8 cellular contexts compared by ENCODE assay signal in the genomic region with DNA sequence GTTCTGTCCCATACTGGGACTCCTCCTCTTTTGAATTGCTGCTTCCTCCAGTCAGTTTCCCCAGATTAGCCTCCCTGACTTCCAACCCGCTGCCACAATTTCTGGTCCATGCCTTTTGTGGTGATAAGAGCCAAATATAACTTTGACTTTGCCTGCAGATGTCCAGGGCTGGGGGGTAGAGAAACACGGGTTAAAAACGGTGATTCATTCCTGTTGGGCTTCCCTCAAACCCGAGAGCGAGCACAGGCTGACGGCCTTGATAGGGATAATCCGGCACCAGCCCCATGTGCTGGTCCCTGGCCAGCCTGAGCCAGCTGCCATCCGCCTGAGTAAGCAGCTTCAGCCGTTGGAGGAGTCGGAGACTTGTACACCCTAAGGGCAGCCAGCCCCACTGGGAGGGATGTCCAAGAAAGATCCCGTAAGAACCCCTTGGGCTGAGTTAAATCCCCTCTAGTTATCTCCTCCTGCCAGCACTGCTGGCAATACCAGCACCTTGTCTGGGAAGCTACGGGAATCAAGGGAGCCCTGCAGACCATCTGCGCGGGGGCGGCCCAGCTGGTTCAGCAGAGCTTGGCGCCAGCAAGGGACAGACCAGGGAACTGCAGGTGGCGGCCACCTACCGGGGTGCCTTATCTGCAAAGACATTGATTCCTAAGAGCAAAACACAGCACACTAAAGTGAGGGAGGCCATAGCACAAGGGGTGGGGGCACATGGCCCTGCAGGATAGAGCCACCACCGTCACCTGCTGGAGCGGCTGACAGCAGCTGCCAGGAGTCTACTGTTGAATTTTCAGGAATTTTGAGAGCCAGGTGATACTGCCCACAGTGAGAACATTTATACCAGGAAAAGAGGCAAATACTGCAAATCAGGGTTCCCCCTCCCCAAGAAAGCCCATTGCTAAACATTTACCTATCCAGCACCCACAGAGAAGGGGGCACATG. TPM values are rescaled to one million over a fixed set of nuclear protein-coding genes. Genes with fewer than 3 reads are reported as not detected.
A peak's percentile ranks its signal among the peaks of the same experiment; 100 is the strongest.
DNase-seq lines count a peak whose midpoint lies in the region; ATAC-seq and TF ChIP-seq lines count a peak whose summit lies in the region.

No MANE protein-coding gene starts in this region.

- intact Hi-C loops in heart right ventricle (cut with DNase I), result loop anchor here in 4 of 10 donors (5.0 kb wide), 3 partner anchors 33 to 108 kb away; no protein-coding TSS in a partner anchor

- POLR2A ChIA-PET in activated CD4-positive, alpha-beta T cell treated with anti-CD3 and anti-CD28 coated beads, Interleukin-2, amount 10 ng/mL, durations not matched to agents 7 days and 5 days (lab: Charles Lee), result no interaction called here

- peaks cover 0 to 18% (median 0%) of the 10 kb centered on the region in 9 donors for H3K36me3 ChIP-seq in heart right ventricle

- H3K27ac ChIP-seq in heart right ventricle, result peak overlapping the region in 9 of 10 donors; percentile 31 to 82 (median 74)

- peaks cover 18 to 65% (median 43%) of the 10 kb centered on the region in 9 donors for H3K4me1 ChIP-seq in heart right ventricle

- no peak overlapping the region for H3K4me3 Mint-ChIP-seq in activated CD4-positive, alpha-beta T cell treated with anti-CD3 and anti-CD28 coated beads, Interleukin-2, amount 10 ng/mL, durations not matched to agents 7 days and 5 days
- no peak overlapping the region for H3K4me3 Mint-ChIP-seq in activated naive CD8-positive, alpha-beta T cell treated with anti-CD3 and anti-CD28 coated beads, Interleukin-2, amount 50 U/mL, for 24 hours
- H3K4me3 Mint-ChIP-seq in progenitor cell of endocrine pancreas (ENCODE audit: low read depth), result no peak overlapping the region

- peak; percentile 43 for DNase-seq in activated CD4-positive, alpha-beta T cell treated with anti-CD3 and anti-CD28 coated beads for 48 hours
- DNase-seq in activated CD4-positive, alpha-beta T cell treated with anti-CD3 and anti-CD28 coated beads, Interleukin-2, amount 10 ng/mL, durations not matched to agents 7 days and 5 days, result no peak
- DNase-seq in NCI-H146 (lab: John Stamatoyannopoulos, UW) (peak; percentile 88), heart right ventricle (peak; percentile 75 to 77), progenitor cell of endocrine pancreas (ENCODE audit: low spot score, unreplicated experiment) (peak; percentile 55)
- DNase-seq in activated naive CD8-positive, alpha-beta T cell treated with anti-CD3 and anti-CD28 coated beads, Interleukin-2, amount 50 U/mL, for 24 hours, result peak; percentile 28
- DNase-seq in activated CD4-positive, alpha-beta T cell treated with anti-CD3 and anti-CD28 coated beads for 1 hour, result no peak

- H3K27me3 ChIP-seq in heart right ventricle, result peaks cover 0 to 57% (median 0%) of the 10 kb centered on the region in 7 donors

- TF ChIP-seq CTCF in heart right ventricle (IDR thresholded peaks at IDR 0.05) (peak in 7 of 9 donors; percentile 21 to 56 (median 43)), progenitor cell of endocrine pancreas (IDR thresholded peaks at IDR 0.05; ENCODE audit: unreplicated experiment) (peak; percentile 68)

- H3K27me3 Mint-ChIP-seq in activated CD4-positive, alpha-beta T cell treated with anti-CD3 and anti-CD28 coated beads, Interleukin-2, amount 10 ng/mL, durations not matched to agents 7 days and 5 days, result peaks cover 18% of the 10 kb centered on the region
- peaks cover 4% of the 10 kb centered on the region for H3K27me3 Mint-ChIP-seq in activated naive CD8-positive, alpha-beta T cell treated with anti-CD3 and anti-CD28 coated beads, Interleukin-2, amount 50 U/mL, for 24 hours
- H3K27me3 Mint-ChIP-seq in progenitor cell of endocrine pancreas, result peaks cover 17% of the 10 kb centered on the region

- H3K36me3 Mint-ChIP-seq in activated CD4-positive, alpha-beta T cell treated with anti-CD3 and anti-CD28 coated beads, Interleukin-2, amount 10 ng/mL, durations not matched to agents 7 days and 5 days (ENCODE audit: low read depth), result no peaks in the 10 kb centered on the region
- H3K36me3 Mint-ChIP-seq in activated naive CD8-positive, alpha-beta T cell treated with anti-CD3 and anti-CD28 coated beads, Interleukin-2, amount 50 U/mL, for 24 hours (ENCODE audit: low read depth), result no peaks in the 10 kb centered on the region
- no peaks in the 10 kb centered on the region for H3K36me3 Mint-ChIP-seq in progenitor cell of endocrine pancreas (ENCODE audit: insufficient read depth)

- 13 to 14% methylated on average over 20 of the region's 20 CpGs for WGBS in heart right ventricle, 2 donors

- no peaks in the 10 kb centered on the region for H3K9me3 ChIP-seq in heart right ventricle

- peak overlapping the region in 2 of 10 donors; percentile 6 to 17 for H3K4me3 ChIP-seq in heart right ventricle

- CTCF ChIA-PET in activated CD4-positive, alpha-beta T cell treated with anti-CD3 and anti-CD28 coated beads, Interleukin-2, amount 10 ng/mL, durations not matched to agents 7 days and 5 days (lab: Charles Lee), result interaction anchor here (0.8 kb wide), 1 partner anchor 8 kb away, joined by 3 read pairs; no protein-coding TSS in a partner anchor

- no peak for ATAC-seq in activated naive CD8-positive, alpha-beta T cell treated with anti-CD3 and anti-CD28 coated beads, Interleukin-2, amount 50 U/mL, for 24 hours
- ATAC-seq in heart right ventricle, result peak; percentile 71 to 91 (median 83)
- no peak for ATAC-seq in GM21390 (IDR thresholded peaks at IDR 0.05; ENCODE audit: unreplicated experiment)

- no peaks in the 10 kb centered on the region for H3K9me3 Mint-ChIP-seq in activated CD4-positive, alpha-beta T cell treated with anti-CD3 and anti-CD28 coated beads, Interleukin-2, amount 10 ng/mL, durations not matched to agents 7 days and 5 days
- H3K9me3 Mint-ChIP-seq in activated naive CD8-positive, alpha-beta T cell treated with anti-CD3 and anti-CD28 coated beads, Interleukin-2, amount 50 U/mL, for 24 hours, result no peaks in the 10 kb centered on the region
- no peaks in the 10 kb centered on the region for H3K9me3 Mint-ChIP-seq in progenitor cell of endocrine pancreas (ENCODE audit: low read depth)

- peaks cover 12% of the 10 kb centered on the region for H3K4me1 Mint-ChIP-seq in activated CD4-positive, alpha-beta T cell treated with anti-CD3 and anti-CD28 coated beads, Interleukin-2, amount 10 ng/mL, durations not matched to agents 7 days and 5 days
- H3K4me1 Mint-ChIP-seq in activated naive CD8-positive, alpha-beta T cell treated with anti-CD3 and anti-CD28 coated beads, Interleukin-2, amount 50 U/mL, for 24 hours, result peaks cover 31% of the 10 kb centered on the region
- H3K4me1 Mint-ChIP-seq in progenitor cell of endocrine pancreas (ENCODE audit: low read depth), result peaks cover 8% of the 10 kb centered on the region

- H3K27ac Mint-ChIP-seq in activated CD4-positive, alpha-beta T cell treated with anti-CD3 and anti-CD28 coated beads, Interleukin-2, amount 10 ng/mL, durations not matched to agents 7 days and 5 days, result no peak overlapping the region
- no peak overlapping the region for H3K27ac Mint-ChIP-seq in activated naive CD8-positive, alpha-beta T cell treated with anti-CD3 and anti-CD28 coated beads, Interleukin-2, amount 50 U/mL, for 24 hours
- peak overlapping the region; percentile 73 for H3K27ac Mint-ChIP-seq in progenitor cell of endocrine pancreas

RNA-seq across cellular contexts. Expression of a gene that starts 18.1 kb away (rescaled TPM):
- total RNA-seq in activated CD4-positive, alpha-beta T cell treated with anti-CD3 and anti-CD28 coated beads, Interleukin-2, amount 10 ng/mL, durations not matched to agents 7 days and 5 days, result not detected
- total RNA-seq in heart right ventricle (10 to 100 TPM in 8 of 10 donors, 1 to 10 TPM in 2; 7.4 to 19.8 (median 13.0) TPM), progenitor cell of endocrine pancreas (0.41 and 0.51 TPM in 2 replicates)
- 10 to 100 TPM; 12.1 TPM for polyA plus RNA-seq in heart right ventricle

RNA-seq across cellular contexts. Expression of a gene that starts 46.8 kb away (rescaled TPM):
- under 1 TPM; 0.60 to 0.79 TPM for total RNA-seq in activated CD4-positive, alpha-beta T cell treated with anti-CD3 and anti-CD28 coated beads, Interleukin-2, amount 10 ng/mL, durations not matched to agents 7 days and 5 days
- total RNA-seq in heart right ventricle (10 to 100 TPM in 4 of 10 donors, 1 to 10 TPM in 6; 7.6 to 14.8 (median 9.8) TPM), progenitor cell of endocrine pancreas (24.5 and 29.3 TPM in 2 replicates)
- polyA plus RNA-seq in heart right ventricle, result 1 to 10 TPM; 7.4 to 8.1 TPM

RNA-seq across cellular contexts. Expression of a gene that starts 54.5 kb away (rescaled TPM):
- 10 to 100 TPM; 79.1 to 81.4 TPM for total RNA-seq in activated CD4-positive, alpha-beta T cell treated with anti-CD3 and anti-CD28 coated beads, Interleukin-2, amount 10 ng/mL, durations not matched to agents 7 days and 5 days
- total RNA-seq in heart right ventricle (10 to 100 TPM; 33.8 to 57.6 (median 40.2) TPM), progenitor cell of endocrine pancreas (53.7 and 54.0 TPM in 2 replicates)
- polyA plus RNA-seq in heart right ventricle, result 10 to 100 TPM; 33.7 to 77.2 TPM

Comparison
In these comparisons a context has a peak if more than half of its experiments do, and no peak if none do; other contexts are left out.
1. DNase-seq: peak in activated CD4-positive, alpha-beta T cell treated with anti-CD3 and anti-CD28 coated beads for 48 hours (single experiment), NCI-H146 (single experiment), activated naive CD8-positive, alpha-beta T cell treated with anti-CD3 and anti-CD28 coated beads, Interleukin-2, amount 50 U/mL, for 24 hours (single experiment), heart right ventricle (2 of 2) and progenitor cell of endocrine pancreas (single experiment); none in activated CD4-positive, alpha-beta T cell treated with anti-CD3 and anti-CD28 coated beads, Interleukin-2, amount 10 ng/mL, durations not matched to agents 7 days and 5 days (single experiment) and activated CD4-positive, alpha-beta T cell treated with anti-CD3 and anti-CD28 coated beads for 1 hour (single experiment).
2. ATAC-seq: peak in heart right ventricle (8 of 8); none in activated naive CD8-positive, alpha-beta T cell treated with anti-CD3 and anti-CD28 coated beads, Interleukin-2, amount 50 U/mL, for 24 hours (single experiment) and GM21390 (single experiment).
3. RNA of a gene that starts 46.8 kb away (total RNA-seq): 24.5 to 29.3 TPM in progenitor cell of endocrine pancreas and 7.6 to 14.8 TPM in heart right ventricle; 0.60 to 0.79 TPM in activated CD4-positive, alpha-beta T cell treated with anti-CD3 and anti-CD28 coated beads, Interleukin-2, amount 10 ng/mL, durations not matched to agents 7 days and 5 days; every median in the first group is over 4 times any median in the second.